Comparison of ENCODE assay signal across 22 cellular contexts in the genomic region with DNA sequence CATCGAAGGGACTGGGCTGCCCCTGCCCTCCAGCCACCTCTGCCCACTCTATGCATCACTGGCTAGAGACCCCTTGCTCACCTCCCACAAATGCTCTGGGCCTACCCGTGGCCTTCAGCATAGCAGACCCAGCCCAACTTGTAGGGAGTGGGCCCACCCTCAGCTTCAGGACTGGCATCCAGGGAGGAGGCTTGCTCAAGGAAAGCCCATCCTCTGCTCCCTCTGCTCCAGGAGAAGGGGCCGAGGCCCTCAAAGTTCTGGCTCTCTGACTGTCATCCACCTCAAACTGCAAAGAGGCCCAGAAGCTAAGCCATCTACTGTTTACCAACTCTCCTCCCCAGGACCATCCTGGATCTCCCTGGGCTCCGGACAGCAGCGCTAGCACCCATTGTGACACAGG.
DNase-seq lines count a peak whose midpoint lies in the region; ATAC-seq, FAIRE-seq and TF ChIP-seq lines count a peak whose summit lies in the region.
"Had no signal": no experiment of that assay in that cellular context is flagged by ENCODE, and none has a peak within 500 bp of the region (broad histone marks: within the 10 kb centered on the region; RNA-seq: fewer than 3 reads in every experiment).

No MANE protein-coding gene starts in this region.

- TF ChIP-seq POLR2A in spleen (IDR thresholded peaks at IDR 0.05): no peak

- H3K36me3 Mint-ChIP-seq in neural progenitor cell: peaks cover 1% of the 10 kb centered on the region
- no peaks in the 10 kb centered on the region for H3K36me3 Mint-ChIP-seq in T-helper 2 cell treated with Interferon-gamma antibody and Interleukin-4, amounts not matched to agents 5 μg/mL and 100 μg/mL, for 36 hours (ENCODE audit: low read depth)
- H3K36me3 Mint-ChIP-seq: CD4-positive, CD25-positive, alpha-beta regulatory T cell had no signal

- H3F3A ChIP-seq in neural progenitor cell (ENCODE audit: low read depth): no peaks in the 10 kb centered on the region

- no peaks in the 10 kb centered on the region for H3K9me3 Mint-ChIP-seq in neural progenitor cell
- no peaks in the 10 kb centered on the region for H3K9me3 Mint-ChIP-seq in T-helper 2 cell treated with Interferon-gamma antibody and Interleukin-4, amounts not matched to agents 5 μg/mL and 100 μg/mL, for 36 hours
- H3K9me3 Mint-ChIP-seq: CD4-positive, CD25-positive, alpha-beta regulatory T cell; CD8-positive, alpha-beta memory T cell; HFFc6 had no signal

- no peaks in the 10 kb centered on the region for H3K9me3 ChIP-seq in BLaER1 treated with 17β-estradiol and CSF1 and Interleukin-3, amounts not matched to agents 10 nM and 100 nM (replicated peaks in 1 of 11)
- H3K9me3 ChIP-seq in kidney (ENCODE audit: control insufficient read depth in 1 of 2, low read length in 2 of 2) (no peaks in the 10 kb centered on the region), neural progenitor cell (ENCODE audit: low read depth) (no peaks in the 10 kb centered on the region), spleen (no peaks in the 10 kb centered on the region)

- no peak overlapping the region for H3K4me3 ChIP-seq in BLaER1 treated with 17β-estradiol and CSF1 and Interleukin-3, amounts not matched to agents 10 nM and 100 nM
- H3K4me3 ChIP-seq in kidney (ENCODE audit: low read length in 2 of 2): no peak overlapping the region
- no peak overlapping the region for H3K4me3 ChIP-seq in neural progenitor cell
- H3K4me3 ChIP-seq in spleen: no peak overlapping the region
- H3K4me3 ChIP-seq: GM12878 had no signal

- no peak overlapping the region for H3K4me3 Mint-ChIP-seq in neural progenitor cell
- H3K4me3 Mint-ChIP-seq in T-helper 2 cell treated with Interferon-gamma antibody and Interleukin-4, amounts not matched to agents 5 μg/mL and 100 μg/mL, for 36 hours: no peak overlapping the region
- H3K4me3 Mint-ChIP-seq: CD4-positive, CD25-positive, alpha-beta regulatory T cell; CD8-positive, alpha-beta memory T cell; HFFc6 had no signal

- in situ Hi-C loops in ACHN (cut with HindIII; ENCODE audit: low pct_ligation_motif_present, low pct_unique_long_range_greater_than_20kb, low sequenced_read_pairs): no loop called here

- no peaks in the 10 kb centered on the region for H3K79me2 ChIP-seq in neural progenitor cell (ENCODE audit: low read depth)

- peak overlapping the region; percentile 6 to 90 (median 81); a peak in 19 of 22 replicates for H3K4me2 ChIP-seq in BLaER1 treated with 17β-estradiol and CSF1 and Interleukin-3, amounts not matched to agents 10 nM and 100 nM
- H3K4me2 ChIP-seq in neural progenitor cell: no peak overlapping the region

- H3K9ac ChIP-seq in BLaER1 treated with 17β-estradiol and CSF1 and Interleukin-3, amounts not matched to agents 10 nM and 100 nM: peak overlapping the region in 3 of 11 experiments; percentile 8 to 22 (median 20); a peak in 3 of 22 replicates
- H3K9ac ChIP-seq in kidney (ENCODE audit: low read length in 2 of 2) (no peak overlapping the region), neural progenitor cell (no peak overlapping the region)

- DNase-seq in kidney: peak; percentile 29
- DNase-seq in neural progenitor cell (ENCODE audit: low spot score): no peak
- DNase-seq in spleen: peak; percentile 59
- no peak for DNase-seq in ACHN
- DNase-seq in substantia nigra (lab: John Stamatoyannopoulos, UW): no peak
- DNase-seq in T-helper 2 cell treated with Interferon-gamma antibody and Interleukin-4, amounts not matched to agents 5 μg/mL and 100 μg/mL, for 36 hours (ENCODE audit: low spot score): no peak
- DNase-seq: C1 segment of cervical spinal cord; CD4-positive, CD25-positive, alpha-beta regulatory T cell; CD8-positive, alpha-beta memory T cell; COR-L47; DMS 273 treated with DMSO at 0.1 percent for 48 hours; DMS53; DND-41; EL; GOT3; H7; HFFc6 had no signal

- H3K4me1 ChIP-seq in BLaER1 treated with 17β-estradiol and CSF1 and Interleukin-3, amounts not matched to agents 10 nM and 100 nM: peaks cover 23 to 97% (median 75%) of the 10 kb centered on the region in 10 experiments
- H3K4me1 ChIP-seq in kidney (ENCODE audit: control insufficient read depth in 1 of 2, insufficient read depth in 1 of 2, low read depth in 1 of 2, low read length in 2 of 2): peaks cover 0 to 7% of the 10 kb centered on the region in 2 donors
- no peaks in the 10 kb centered on the region for H3K4me1 ChIP-seq in neural progenitor cell
- H3K4me1 ChIP-seq in spleen: no peaks in the 10 kb centered on the region

- 81 to 93% (median 91%) methylated on average over 4 to 5 of the region's 5 CpGs for WGBS in spleen, 5 donors

- no peak overlapping the region for H2AFZ ChIP-seq in neural progenitor cell (replicated peaks)

- FAIRE-seq in kidney (lab: Jason Lieb, UNC): no peak
- FAIRE-seq: A204.1, GM12878 had no signal

- peaks cover 10% of the 10 kb centered on the region for H3K27me3 Mint-ChIP-seq in neural progenitor cell (ENCODE audit: insufficient read depth, low read depth)
- no peaks in the 10 kb centered on the region for H3K27me3 Mint-ChIP-seq in T-helper 2 cell treated with Interferon-gamma antibody and Interleukin-4, amounts not matched to agents 5 μg/mL and 100 μg/mL, for 36 hours (ENCODE audit: low read depth)

- no peak for ATAC-seq in SK-N-SH treated with all-trans-retinoic acid at 6 μM for 48 hours
- ATAC-seq: GM12878, HCT116 had no signal

- H3K36me3 ChIP-seq in BLaER1 treated with 17β-estradiol and CSF1 and Interleukin-3, amounts not matched to agents 10 nM and 100 nM: no peaks in the 10 kb centered on the region
- H3K36me3 ChIP-seq in kidney (ENCODE audit: control insufficient read depth in 1 of 2, insufficient read depth in 2 of 2, low read length in 2 of 2): no peaks in the 10 kb centered on the region
- H3K36me3 ChIP-seq in neural progenitor cell: no peaks in the 10 kb centered on the region
- no peaks in the 10 kb centered on the region for H3K36me3 ChIP-seq in spleen

- H3K27me3 ChIP-seq in BLaER1 treated with 17β-estradiol and CSF1 and Interleukin-3, amounts not matched to agents 10 nM and 100 nM: no peaks in the 10 kb centered on the region
- H3K27me3 ChIP-seq in neural progenitor cell (no peaks in the 10 kb centered on the region), spleen (replicated peaks in 1 of 7) (no peaks in the 10 kb centered on the region)

- intact Hi-C loops in kidney (cut with DNase I): no loop called here
- intact Hi-C loops in spleen (cut with DNase I; ENCODE audit: low total_unique reads): no loop called here

- H4K20me1 ChIP-seq in BLaER1 treated with 17β-estradiol and CSF1 and Interleukin-3, amounts not matched to agents 10 nM and 100 nM: no peaks in the 10 kb centered on the region
- H4K20me1 ChIP-seq in neural progenitor cell (ENCODE audit: low read depth): no peaks in the 10 kb centered on the region

- H3K27ac ChIP-seq in BLaER1 treated with 17β-estradiol and CSF1 and Interleukin-3, amounts not matched to agents 10 nM and 100 nM: peak overlapping the region in 5 of 11 experiments; percentile 2 to 69 (median 23); a peak in 5 of 22 replicates
- H3K27ac ChIP-seq in kidney (ENCODE audit: low read depth in 2 of 2, low read length in 2 of 2): no peak overlapping the region
- no peak overlapping the region for H3K27ac ChIP-seq in neural progenitor cell
- no peak overlapping the region for H3K27ac ChIP-seq in spleen
- no peak overlapping the region for H3K27ac ChIP-seq in substantia nigra (ENCODE audit: low read depth, low read length, poor library complexity, severe bottlenecking)

- peak overlapping the region; percentile 5 for H3K27ac Mint-ChIP-seq in neural progenitor cell
- H3K27ac Mint-ChIP-seq in T-helper 2 cell treated with Interferon-gamma antibody and Interleukin-4, amounts not matched to agents 5 μg/mL and 100 μg/mL, for 36 hours: no peak overlapping the region
- H3K27ac Mint-ChIP-seq: CD4-positive, CD25-positive, alpha-beta regulatory T cell; CD8-positive, alpha-beta memory T cell; HFFc6 had no signal

- peaks cover 30% of the 10 kb centered on the region for H3K4me1 Mint-ChIP-seq in neural progenitor cell
- H3K4me1 Mint-ChIP-seq in T-helper 2 cell treated with Interferon-gamma antibody and Interleukin-4, amounts not matched to agents 5 μg/mL and 100 μg/mL, for 36 hours (ENCODE audit: low read depth): no peaks in the 10 kb centered on the region
- H3K4me1 Mint-ChIP-seq: CD4-positive, CD25-positive, alpha-beta regulatory T cell; CD8-positive, alpha-beta memory T cell had no signal

- no peak for TF ChIP-seq CTCF in kidney (IDR thresholded peaks at IDR 0.05; ENCODE audit: borderline replicate concordance, extremely low read depth, insufficient read depth)
- TF ChIP-seq CTCF in neural progenitor cell (IDR thresholded peaks at IDR 0.05): no peak
- TF ChIP-seq CTCF in spleen (IDR thresholded peaks at IDR 0.05 in 8 of 11, conservative IDR thresholded peaks at IDR 0.05 in 3 of 11): no peak

TF ChIP-seq in SK-N-SH treated with all-trans-retinoic acid at 6 μM for 48 hours, 23 proteins besides CTCF, POLR2A, EP300 and RAD21 (continues in another document):
- TF ChIP-seq, protein P1, sequence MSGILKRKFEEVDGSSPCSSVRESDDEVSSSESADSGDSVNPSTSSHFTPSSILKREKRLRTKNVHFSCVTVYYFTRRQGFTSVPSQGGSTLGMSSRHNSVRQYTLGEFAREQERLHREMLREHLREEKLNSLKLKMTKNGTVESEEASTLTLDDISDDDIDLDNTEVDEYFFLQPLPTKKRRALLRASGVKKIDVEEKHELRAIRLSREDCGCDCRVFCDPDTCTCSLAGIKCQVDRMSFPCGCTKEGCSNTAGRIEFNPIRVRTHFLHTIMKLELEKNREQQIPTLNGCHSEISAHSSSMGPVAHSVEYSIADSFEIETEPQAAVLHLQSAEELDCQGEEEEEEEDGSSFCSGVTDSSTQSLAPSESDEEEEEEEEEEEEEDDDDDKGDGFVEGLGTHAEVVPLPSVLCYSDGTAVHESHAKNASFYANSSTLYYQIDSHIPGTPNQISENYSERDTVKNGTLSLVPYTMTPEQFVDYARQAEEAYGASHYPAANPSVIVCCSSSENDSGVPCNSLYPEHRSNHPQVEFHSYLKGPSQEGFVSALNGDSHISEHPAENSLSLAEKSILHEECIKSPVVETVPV (CRISPR knock-in tag; IDR thresholded peaks at IDR 0.05): no peak
- no peak for TF ChIP-seq BACH2 (CRISPR knock-in tag; IDR thresholded peaks at IDR 0.05; ENCODE audit: borderline replicate concordance)
- TF ChIP-seq ZNF565 (CRISPR knock-in tag; conservative IDR thresholded peaks at IDR 0.05; ENCODE audit: low read depth): no peak
- TF ChIP-seq ZNF8 (CRISPR knock-in tag; IDR thresholded peaks at IDR 0.05): no peak
- no peak for TF ChIP-seq ARNTL (CRISPR knock-in tag; IDR thresholded peaks at IDR 0.05; ENCODE audit: borderline replicate concordance, low read depth)
- TF ChIP-seq ISL1 (CRISPR knock-in tag; IDR thresholded peaks at IDR 0.05): no peak

Comparison
In these comparisons a context has a peak if more than half of its experiments do, and no peak if none do; other contexts are left out.
1. DNase-seq: peak in kidney (single experiment) and spleen (single experiment); none in neural progenitor cell (single experiment), ACHN (single experiment), substantia nigra (0 of 49) and T-helper 2 cell treated with Interferon-gamma antibody and Interleukin-4, amounts not matched to agents 5 μg/mL and 100 μg/mL, for 36 hours (single experiment).